22 cellular contexts compared by ENCODE assay signal in the genomic region with DNA sequence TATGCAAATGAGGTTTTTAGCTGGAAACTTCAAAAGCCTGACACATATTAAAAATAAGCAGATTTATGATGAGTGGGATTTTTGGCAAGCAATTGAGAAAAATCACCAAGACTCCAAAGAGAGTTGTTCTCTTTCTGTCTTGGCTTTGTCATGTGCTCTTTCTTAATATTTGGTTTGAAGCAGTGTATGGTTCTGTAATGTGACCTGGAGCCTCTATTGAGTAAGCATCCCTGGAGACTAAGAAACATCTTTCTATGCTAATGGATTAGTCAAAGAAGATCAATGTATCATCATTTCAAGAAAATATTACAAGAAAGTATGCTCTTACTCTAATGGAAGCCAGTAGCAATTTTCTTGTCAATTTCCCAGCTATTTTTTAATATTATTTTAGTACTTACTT.
"Had no signal": no experiment of that assay in that cellular context is flagged by ENCODE, and none has a peak within 500 bp of the region (broad histone marks: within the 10 kb centered on the region; RNA-seq: fewer than 3 reads in every experiment).

No MANE protein-coding gene starts in this region.

- H3K9me3 ChIP-seq: adrenal gland, ascending aorta, colonic mucosa, esophagus squamous epithelium, left ventricle myocardium inferior, neutrophil, ovary, psoas muscle, right atrium auricular region, thyroid gland had no signal

- ATAC-seq: activated naive CD4-positive, alpha-beta T cell treated with anti-CD3 and anti-CD28 coated beads, Interleukin-2, amount 50 U/mL, for 72 hours; activated T-helper 17 cell treated with anti-CD3 and anti-CD28 coated beads, Interleukin-2, amount 50 U/mL, for 72 hours; naive thymus-derived CD8-positive, alpha-beta T cell; psoas muscle; T-cell had no signal

- H3K4me1 ChIP-seq: adrenal gland, ascending aorta, colonic mucosa, psoas muscle had no signal

- H3K4me3 ChIP-seq: adrenal gland, ascending aorta, colonic mucosa, esophagus squamous epithelium, left ventricle myocardium inferior, ovary, psoas muscle, right atrium auricular region, thyroid gland had no signal

- H3K27ac ChIP-seq: adrenal gland, ascending aorta, colonic mucosa, esophagus squamous epithelium, left ventricle myocardium inferior, neutrophil, ovary, psoas muscle, right atrium auricular region, thyroid gland, WERI-Rb-1 had no signal

- DNase-seq: activated CD4-positive, alpha-beta T cell treated with anti-CD3 and anti-CD28 coated beads for 1 hour; activated CD4-positive, alpha-beta T cell treated with anti-CD3 and anti-CD28 coated beads, Interleukin-2, amount 50 U/mL, for 1 hour; activated T-cell treated with anti-CD3 and anti-CD28 coated beads, Interleukin-2, amount 50 U/mL, for 1 hour; adrenal gland; colonic mucosa; esophagus squamous epithelium; hippocampal formation; left ventricle myocardium inferior; naive thymus-derived CD8-positive, alpha-beta T cell; ovary; psoas muscle; stimulated activated CD4-positive, alpha-beta T cell treated with anti-CD3 and anti-CD28 coated beads, Interleukin-12 subunit alpha, Interleukin-12 subunit beta, amount 100 ng/mL, for 4 hours; stimulated activated CD4-positive, alpha-beta T cell treated with anti-CD3 and anti-CD28 coated beads, Interleukin-4, amount 100 ng/mL, for 4 hours; substantia nigra; T-cell; thyroid gland; WERI-Rb-1 had no signal

- H3K36me3 ChIP-seq: adrenal gland, ascending aorta, colonic mucosa, esophagus squamous epithelium, left ventricle myocardium inferior, neutrophil, ovary, right atrium auricular region, thyroid gland, WERI-Rb-1 had no signal

- H3K27me3 ChIP-seq: adrenal gland, ascending aorta, colonic mucosa, esophagus squamous epithelium, ovary, right atrium auricular region, thyroid gland had no signal
